ENCODE assay signal across 8 cellular contexts in genomic region chr19:10961073-10961762, GRCh38. TPM values are rescaled to one million over a fixed set of nuclear protein-coding genes. Genes with fewer than 3 reads are reported as not detected.
A peak's percentile ranks its signal among the peaks of the same experiment; 100 is the strongest.
DNase-seq lines count a peak whose midpoint lies in the region; ATAC-seq and TF ChIP-seq lines count a peak whose summit lies in the region.

No MANE protein-coding gene starts in this region.

- TF ChIP-seq EP300 in SK-N-SH (IDR thresholded peaks at IDR 0.05; ENCODE audit: borderline replicate concordance in 1 of 2, low read depth in 1 of 2, low read length in 1 of 2), result no peak

- POLR2A ChIA-PET in SK-N-SH (lab: Yijun Ruan, JAX), result interaction anchor here (0.6 to 1.2 kb wide), 3 partner anchors 9 to 1033 kb away, joined by 3 to 4 read pairs (median 3); partner anchors contain the start of gene TMED1

- H3K9me3 ChIP-seq in SK-N-SH, result no peaks in the 10 kb centered on the region
- no peaks in the 10 kb centered on the region for H3K9me3 ChIP-seq in effector memory CD4-positive, alpha-beta T cell (ENCODE audit: control insufficient read depth, low read length)
- no peaks in the 10 kb centered on the region for H3K9me3 ChIP-seq in thyroid gland

- DNase-seq in AG09309 (ENCODE audit: low read depth) (no peak), SK-N-SH (peak; percentile 90), medulla oblongata (ENCODE audit: extremely low spot score) (peak; percentile 14), thyroid gland (peak in 1 of 2 donors; percentile 65), NCI-H526 treated with DMSO at 0.1 percent for 48 hours (lab: John Stamatoyannopoulos, UW) (no peak)
- no peak for DNase-seq in effector memory CD4-positive, alpha-beta T cell

- TF ChIP-seq CTCF in AG09309 (IDR thresholded peaks at IDR 0.05; ENCODE audit: control insufficient read depth, insufficient read depth, low read depth, low read length, missing control alignments), result no peak
- TF ChIP-seq CTCF in SK-N-SH (IDR thresholded peaks at IDR 0.05), result no peak
- TF ChIP-seq CTCF in thyroid gland (IDR thresholded peaks at IDR 0.05), result no peak

- intact Hi-C loops in thyroid gland (cut with DNase I), result no loop called here

- TF ChIP-seq POLR2A in thyroid gland (IDR thresholded peaks at IDR 0.05), result no peak

- H3K9me2 ChIP-seq in SK-N-SH, result no peaks in the 10 kb centered on the region

- H3K4me3 ChIP-seq in AG09309 (ENCODE audit: control insufficient read depth, low read depth, low read length), result peak overlapping the region; percentile 80
- peak overlapping the region; percentile 66 to 76 for H3K4me3 ChIP-seq in SK-N-SH (ENCODE audit: low read depth in 2 of 2, low read length in 1 of 2)
- H3K4me3 ChIP-seq in effector memory CD4-positive, alpha-beta T cell (ENCODE audit: insufficient read depth, low read depth, low read length, poor library complexity, severe bottlenecking), result peak overlapping the region; percentile 63
- H3K4me3 ChIP-seq in thyroid gland (replicated peaks in 1 of 3), result peak overlapping the region; percentile 68 to 79 (median 70)

- CTCF ChIA-PET in SK-N-SH (lab: Yijun Ruan, JAX), result interaction anchor here (0.8 to 5.2 kb wide), 3 partner anchors 19 to 165 kb away, joined by 4 to 27 read pairs (median 15); no protein-coding TSS in a partner anchor

- no peak overlapping the region; the same call in 1 of the 2 replicates for H2AFZ ChIP-seq in SK-N-SH (ENCODE audit: low read depth)

- peak; percentile 18 for ATAC-seq in GM18858 (IDR thresholded peaks at IDR 0.05; ENCODE audit: unreplicated experiment)
- ATAC-seq in HG03064 (IDR thresholded peaks at IDR 0.05; ENCODE audit: low read depth, unreplicated experiment), result peak; percentile 32

- H3K27ac ChIP-seq in SK-N-SH (ENCODE audit: low read depth in 2 of 2, low read length in 1 of 2) (peak overlapping the region; percentile 58 to 79), thyroid gland (peak overlapping the region in 2 of 3 donors; percentile 84 to 87)
- peak overlapping the region; percentile 71 for H3K27ac ChIP-seq in effector memory CD4-positive, alpha-beta T cell (ENCODE audit: insufficient read depth, low read length, poor library complexity, severe bottlenecking)

- H3K36me3 ChIP-seq in SK-N-SH (replicated peaks in 1 of 2; ENCODE audit: control insufficient read depth in 1 of 2, insufficient read depth in 2 of 2, low read length in 1 of 2) (no peaks in the 10 kb centered on the region), thyroid gland (no peaks in the 10 kb centered on the region)
- no peaks in the 10 kb centered on the region for H3K36me3 ChIP-seq in effector memory CD4-positive, alpha-beta T cell (ENCODE audit: control insufficient read depth, insufficient read depth, low read length)

- peak overlapping the region; percentile 80 for H3K4me2 ChIP-seq in SK-N-SH

- H3F3A ChIP-seq in SK-N-SH (replicated peaks; ENCODE audit: insufficient read depth), result peaks cover 4% of the 10 kb centered on the region

- H3K27me3 ChIP-seq in SK-N-SH (ENCODE audit: insufficient read depth) (no peaks in the 10 kb centered on the region), thyroid gland (no peaks in the 10 kb centered on the region)
- no peaks in the 10 kb centered on the region for H3K27me3 ChIP-seq in effector memory CD4-positive, alpha-beta T cell (replicated peaks; ENCODE audit: control insufficient read depth, insufficient read depth, low read length, poor library complexity, severe bottlenecking)

- peaks cover 61% of the 10 kb centered on the region for H3K79me2 ChIP-seq in SK-N-SH (ENCODE audit: insufficient read depth)

- no peak for TF ChIP-seq RAD21 in SK-N-SH (IDR thresholded peaks at IDR 0.05; ENCODE audit: low read length)

- H3K9ac ChIP-seq in SK-N-SH, result peak overlapping the region; percentile 88

- 1% methylated on average over 23 of the region's 88 CpGs for WGBS in SK-N-SH (ENCODE audit: low lambda C conversion rate)
- WGBS in thyroid gland, 2 donors, result 0 to 2% methylated on average over 13 to 28 of the region's 88 CpGs

- peaks cover 40% of the 10 kb centered on the region for H4K20me1 ChIP-seq in SK-N-SH (ENCODE audit: insufficient read depth)

- peaks cover 0 to 9% of the 10 kb centered on the region in 2 experiments; a peak in 2 of 4 replicates for H3K4me1 ChIP-seq in SK-N-SH (ENCODE audit: control insufficient read depth in 1 of 2, insufficient read depth in 2 of 2, low read depth in 1 of 2, low read length in 1 of 2)
- H3K4me1 ChIP-seq in effector memory CD4-positive, alpha-beta T cell (ENCODE audit: control insufficient read depth, insufficient read depth, low read length, poor library complexity, severe bottlenecking), result peaks cover 15% of the 10 kb centered on the region
- H3K4me1 ChIP-seq in thyroid gland, result peaks cover 28 to 29% of the 10 kb centered on the region in 2 donors

TF ChIP-seq in SK-N-SH, 30 proteins besides CTCF, POLR2A, EP300 and RAD21:
- TF ChIP-seq MXI1 (IDR thresholded peaks at IDR 0.05; ENCODE audit: low read depth, low read length), result 0 out of 2 replicates have a peak, but pooled peaks have one; percentile 43
- TF ChIP-seq ELF1 (IDR thresholded peaks at IDR 0.05), result no peak
- 0 out of 2 replicates have a peak, but pooled peaks have one; percentile 16 for TF ChIP-seq MAX (IDR thresholded peaks at IDR 0.05; ENCODE audit: low read depth)

RNA-seq across cellular contexts. Expression of gene SMARCA4, which starts 0.4 kb away (rescaled TPM):
- polyA plus RNA-seq in SK-N-SH (2012; rRNA removed), result 48.3 and 90.7 TPM in 2 replicates
- polyA plus RNA-seq in SK-N-SH (2012; cell fraction: cytosol; rRNA removed), result 58.0 and 70.3 TPM in 2 replicates
- 142 and 154 TPM in 2 replicates for polyA plus RNA-seq in SK-N-SH (2012; cell fraction: nucleus; rRNA removed)
- 100 to 1,000 TPM in 2 of 4 donors, 10 to 100 TPM in 2; 49.4 to 108 (median 89.0) TPM for total RNA-seq in thyroid gland

RNA-seq across cellular contexts. Expression of gene TIMM29, which starts 32.6 kb away (rescaled TPM):
- polyA plus RNA-seq in SK-N-SH (2012; rRNA removed), result 11.7 and 12.5 TPM in 2 replicates
- polyA plus RNA-seq in SK-N-SH (2012; cell fraction: cytosol; rRNA removed), result 9.1 and 12.9 TPM in 2 replicates
- polyA plus RNA-seq in SK-N-SH (2012; cell fraction: nucleus; rRNA removed), result 10.5 and 11.2 TPM in 2 replicates
- total RNA-seq in thyroid gland, result 10 to 100 TPM; 19.6 to 39.5 (median 33.4) TPM

RNA-seq across cellular contexts. Expression of gene YIPF2, which starts 32.8 kb away (rescaled TPM):
- polyA plus RNA-seq in SK-N-SH (2012; rRNA removed), result 61.3 and 62.5 TPM in 2 replicates
- 22.3 and 40.1 TPM in 2 replicates for polyA plus RNA-seq in SK-N-SH (2012; cell fraction: cytosol; rRNA removed)
- 84.7 and 85.3 TPM in 2 replicates for polyA plus RNA-seq in SK-N-SH (2012; cell fraction: nucleus; rRNA removed)
- total RNA-seq in thyroid gland, result 100 to 1,000 TPM in 2 of 4 donors, 10 to 100 TPM in 2; 85.1 to 127 (median 104) TPM

Comparison
In these comparisons a context has a peak if more than half of its experiments do, and no peak if none do; other contexts are left out.
1. DNase-seq: peak in SK-N-SH (single experiment) and medulla oblongata (single experiment); none in AG09309 (single experiment), effector memory CD4-positive, alpha-beta T cell (0 of 3) and NCI-H526 treated with DMSO at 0.1 percent for 48 hours (single experiment).
2. Peak in every context shown above with its lines, with median percentiles within 50 percentile points of each other: H3K4me3 ChIP-seq and H3K27ac ChIP-seq.